Comparison of ENCODE assay signal across 9 cellular contexts in genomic region chr2:20584637-20585321, GRCh38.
DNase-seq lines count a peak whose midpoint lies in the region; ATAC-seq and TF ChIP-seq lines count a peak whose summit lies in the region.
"Had no signal": no experiment of that assay in that cellular context is flagged by ENCODE, and none has a peak within 500 bp of the region (broad histone marks: within the 10 kb centered on the region; RNA-seq: fewer than 3 reads in every experiment).

No MANE protein-coding gene starts in this region.

- H3K27ac Mint-ChIP-seq in neural progenitor cell, result peak overlapping the region; percentile 98

- H3K4me2 ChIP-seq in fibroblast of lung (ENCODE audit: extremely low read depth, insufficient read depth, low read length) (peak overlapping the region; percentile 18), neural progenitor cell (peak overlapping the region; percentile 30)

- CTCF ChIA-PET in Panc1 (lab: Charles Lee), result no interaction called here

- peak overlapping the region; percentile 83 for H3K27ac ChIP-seq in Panc1 (ENCODE audit: low read length)
- peak overlapping the region; percentile 93 for H3K27ac ChIP-seq in fibroblast of lung (ENCODE audit: insufficient read depth, low read length)
- no peak overlapping the region for H3K27ac ChIP-seq in neural progenitor cell

- in situ Hi-C loops in Panc1 (cut with HindIII; ENCODE audit: low pct_unique_long_range_greater_than_20kb, low sequenced_read_pairs) (no loop called here), GM13977 (cut with MboI; ENCODE audit: low pct_unique_long_range_greater_than_20kb, low sequenced_read_pairs, unreplicated experiment) (no loop called here)

- peaks cover 18% of the 10 kb centered on the region for H3K27me3 Mint-ChIP-seq in neural progenitor cell (ENCODE audit: insufficient read depth, low read depth)

- H3F3A ChIP-seq in neural progenitor cell (ENCODE audit: low read depth), result no peaks in the 10 kb centered on the region

- ATAC-seq in Panc1 (peak; percentile 88), HG03196 (IDR thresholded peaks at IDR 0.05; ENCODE audit: unreplicated experiment) (no peak)

- POLR2A ChIA-PET in Panc1 (lab: Charles Lee), result no interaction called here

- peaks cover 40% of the 10 kb centered on the region for H3K4me1 Mint-ChIP-seq in neural progenitor cell

- H3K4me1 ChIP-seq in Panc1 (ENCODE audit: control insufficient read depth, insufficient read depth, low read length), result peaks cover 24% of the 10 kb centered on the region
- H3K4me1 ChIP-seq in fibroblast of lung (ENCODE audit: control insufficient read depth, extremely low read depth, insufficient read depth, low read length), result peaks cover 35% of the 10 kb centered on the region
- peaks cover 10% of the 10 kb centered on the region for H3K4me1 ChIP-seq in neural progenitor cell

- H4K20me1 ChIP-seq in fibroblast of lung (ENCODE audit: control insufficient read depth, extremely low read depth, insufficient read depth, low read length) (no peaks in the 10 kb centered on the region), neural progenitor cell (ENCODE audit: low read depth) (no peaks in the 10 kb centered on the region)

- TF ChIP-seq CTCF in Panc1 (IDR thresholded peaks at IDR 0.05) (no peak), fibroblast of lung (conservative IDR thresholded peaks at IDR 0.05 in 1 of 2, IDR thresholded peaks at IDR 0.05 in 1 of 2; ENCODE audit: low read depth in 1 of 2, low read length in 2 of 2) (no peak), neural progenitor cell (IDR thresholded peaks at IDR 0.05) (no peak), GM13977 (IDR thresholded peaks at IDR 0.05; ENCODE audit: extremely low read depth, insufficient read depth, missing control alignments) (no peak)

- no peaks in the 10 kb centered on the region for H3K79me2 ChIP-seq in fibroblast of lung (ENCODE audit: control insufficient read depth, insufficient read depth, low read length)
- H3K79me2 ChIP-seq in neural progenitor cell (ENCODE audit: low read depth), result no peaks in the 10 kb centered on the region

- no peak overlapping the region for H3K4me3 ChIP-seq in Panc1 (ENCODE audit: low read depth in 2 of 2, low read length in 2 of 2)
- H3K4me3 ChIP-seq in fibroblast of lung (replicated peaks in 1 of 4; ENCODE audit: control extremely low read depth in 1 of 4, insufficient read depth in 1 of 4, low read depth in 3 of 4, low read length in 4 of 4), result peak overlapping the region in 1 of 4 experiments; percentile 7
- no peak overlapping the region for H3K4me3 ChIP-seq in neural progenitor cell

- H2AFZ ChIP-seq in fibroblast of lung (ENCODE audit: low read length) (no peak overlapping the region), neural progenitor cell (replicated peaks) (no peak overlapping the region)

- peaks cover 5% of the 10 kb centered on the region for H3K36me3 Mint-ChIP-seq in neural progenitor cell

- peaks cover 6% of the 10 kb centered on the region for H3K9me3 Mint-ChIP-seq in neural progenitor cell

- DNase-seq in AG08395 (ENCODE audit: low spot score) (peak; percentile 92), Panc1 (ENCODE audit: low read depth, low spot score) (peak; percentile 59), fibroblast of lung (ENCODE audit: low read depth in 2 of 2) (peak; percentile 97 to 99), neural progenitor cell (ENCODE audit: low spot score) (peak; percentile 83), RPMI8226 (no peak), NCI-H2227 (lab: John Stamatoyannopoulos, UW; ENCODE audit: unreplicated experiment) (no peak), GM13977 (ENCODE audit: low spot score) (no peak)
- DNase-seq: naive B cell had no signal

- intact Hi-C loops in Panc1 (cut with micrococcal nuclease; ENCODE audit: unreplicated experiment), result no loop called here

- H3K36me3 ChIP-seq in Panc1 (ENCODE audit: control insufficient read depth, insufficient read depth, low read length) (no peaks in the 10 kb centered on the region), fibroblast of lung (ENCODE audit: control insufficient read depth, insufficient read depth, low read length) (no peaks in the 10 kb centered on the region), neural progenitor cell (no peaks in the 10 kb centered on the region)

- H3K4me3 Mint-ChIP-seq in neural progenitor cell, result no peak overlapping the region

- no TSS peak for BruUV-seq in Panc1 (replicated peaks; lab: Mats Ljungman, UMichigan)

- H3K9ac ChIP-seq in fibroblast of lung (ENCODE audit: insufficient read depth, low read length) (peak overlapping the region; percentile 48), neural progenitor cell (no peak overlapping the region)

- no peaks in the 10 kb centered on the region for H3K27me3 ChIP-seq in Panc1 (ENCODE audit: control insufficient read depth, insufficient read depth, low read length)
- no peaks in the 10 kb centered on the region for H3K27me3 ChIP-seq in fibroblast of lung (ENCODE audit: control insufficient read depth, insufficient read depth, low read length)
- H3K27me3 ChIP-seq in neural progenitor cell, result no peaks in the 10 kb centered on the region

- H3K9me3 ChIP-seq in Panc1 (ENCODE audit: control insufficient read depth, insufficient read depth, low read depth, low read length) (no peaks in the 10 kb centered on the region), fibroblast of lung (ENCODE audit: control insufficient read depth, insufficient read depth, low read depth, low read length) (no peaks in the 10 kb centered on the region), neural progenitor cell (ENCODE audit: low read depth) (no peaks in the 10 kb centered on the region)

Comparison
In these comparisons a context has a peak if more than half of its experiments do, and no peak if none do; other contexts are left out.
1. DNase-seq: peak in AG08395 (single experiment), Panc1 (single experiment), fibroblast of lung (2 of 2) and neural progenitor cell (single experiment); none in RPMI8226 (single experiment), NCI-H2227 (single experiment) and GM13977 (single experiment).